In genomic region chr3:196192036-196193001, GRCh38 we compare ENCODE assay signal across 8 cellular contexts. TPM values are rescaled to one million over a fixed set of nuclear protein-coding genes. Genes with fewer than 3 reads are reported as not detected.
A peak's percentile ranks its signal among the peaks of the same experiment; 100 is the strongest.
DNase-seq lines count a peak whose midpoint lies in the region; ATAC-seq and TF ChIP-seq lines count a peak whose summit lies in the region.

No MANE protein-coding gene starts in this region.

- H3K4me2 ChIP-seq in DND-41 (ENCODE audit: insufficient read depth, low read length) (no peak overlapping the region), parathyroid adenoma (ENCODE audit: low read length) (no peak overlapping the region)

- no peak for TF ChIP-seq CTCF in DND-41 (IDR thresholded peaks at IDR 0.05; ENCODE audit: borderline replicate concordance, extremely low read depth, low read length, poor library complexity, severe bottlenecking)
- TF ChIP-seq CTCF in colonic mucosa (IDR thresholded peaks at IDR 0.05) = no peak
- TF ChIP-seq CTCF in parathyroid adenoma (IDR thresholded peaks at IDR 0.05) = no peak
- TF ChIP-seq CTCF in mesothelial cell of epicardium (IDR thresholded peaks at IDR 0.05; ENCODE audit: unreplicated experiment) = no peak

- no peak for DNase-seq in DND-41
- DNase-seq in SKM-1 treated with dmso at 0.1 percent for 144 hours (lab: John Stamatoyannopoulos, UW; ENCODE audit: unreplicated experiment) = peak; percentile 81
- DNase-seq in colonic mucosa = peak; percentile 73
- no peak for DNase-seq in A172 (ENCODE audit: low spot score)
- no peak for DNase-seq in mesothelial cell of epicardium (ENCODE audit: low spot score in 2 of 2, unreplicated experiment in 2 of 2)
- no peak for DNase-seq in effector CD8-positive, alpha-beta T cell (lab: John Stamatoyannopoulos, UW)

- H3K9ac ChIP-seq in DND-41 (ENCODE audit: low read depth, low read length) (no peak overlapping the region), colonic mucosa (ENCODE audit: low read depth in 2 of 2, low read length in 2 of 2) (peak overlapping the region; percentile 19 to 69), parathyroid adenoma (no peak overlapping the region)

- H3K4me1 ChIP-seq in DND-41 (ENCODE audit: insufficient read depth, low read length) (peaks cover 15% of the 10 kb centered on the region; the same call in 1 of the 2 replicates), colonic mucosa (peaks cover 13% of the 10 kb centered on the region), parathyroid adenoma (no peaks in the 10 kb centered on the region)

- H4K20me1 ChIP-seq in DND-41 (ENCODE audit: insufficient read depth, low read length) = no peaks in the 10 kb centered on the region

- no peaks in the 10 kb centered on the region for H3K36me3 Mint-ChIP-seq in mesothelial cell of epicardium

- no peaks in the 10 kb centered on the region for H3K9me3 ChIP-seq in DND-41 (ENCODE audit: insufficient read depth, low read length, severe bottlenecking)
- H3K9me3 ChIP-seq in colonic mucosa = no peaks in the 10 kb centered on the region
- no peaks in the 10 kb centered on the region for H3K9me3 ChIP-seq in parathyroid adenoma (ENCODE audit: control insufficient read depth, low read length)

- H3K4me3 ChIP-seq in DND-41 (ENCODE audit: low read depth in 1 of 2, low read length in 2 of 2) = no peak overlapping the region
- H3K4me3 ChIP-seq in colonic mucosa = no peak overlapping the region
- no peak overlapping the region for H3K4me3 ChIP-seq in parathyroid adenoma (ENCODE audit: low read depth, low read length)

- H3K27ac ChIP-seq in DND-41 (ENCODE audit: low read length) (peak overlapping the region; percentile 15; the same call in 1 of the 2 replicates), colonic mucosa (peak overlapping the region; percentile 58), parathyroid adenoma (no peak overlapping the region)

- no peaks in the 10 kb centered on the region for H3K9me3 Mint-ChIP-seq in mesothelial cell of epicardium

- H3K27ac Mint-ChIP-seq in mesothelial cell of epicardium = no peak overlapping the region

- H3K79me2 ChIP-seq in DND-41 (ENCODE audit: insufficient read depth, low read length) (no peaks in the 10 kb centered on the region), parathyroid adenoma (no peaks in the 10 kb centered on the region)

- H3K36me3 ChIP-seq in DND-41 (ENCODE audit: insufficient read depth, low read length) (no peaks in the 10 kb centered on the region), colonic mucosa (no peaks in the 10 kb centered on the region), parathyroid adenoma (ENCODE audit: control insufficient read depth, insufficient read depth, low read length) (no peaks in the 10 kb centered on the region)

- H3K27me3 ChIP-seq in DND-41 (ENCODE audit: insufficient read depth, low read length, poor library complexity) (no peaks in the 10 kb centered on the region), colonic mucosa (no peaks in the 10 kb centered on the region), parathyroid adenoma (ENCODE audit: control insufficient read depth, insufficient read depth, low read length) (no peaks in the 10 kb centered on the region)

- no peak overlapping the region for H2AFZ ChIP-seq in DND-41 (ENCODE audit: low read depth, low read length)
- peak overlapping the region; percentile 38 for H2AFZ ChIP-seq in parathyroid adenoma

- ATAC-seq in DND-41 (ENCODE audit: insufficient read depth, low read depth) (no peak), GM21737 (IDR thresholded peaks at IDR 0.05; ENCODE audit: unreplicated experiment) (peak; percentile 39)

- H3K27me3 Mint-ChIP-seq in mesothelial cell of epicardium (ENCODE audit: low read depth) = no peaks in the 10 kb centered on the region

- intact Hi-C loops in colonic mucosa (cut with DNase I) = no loop called here

- no peak overlapping the region for H3K4me3 Mint-ChIP-seq in mesothelial cell of epicardium

- peaks cover 7% of the 10 kb centered on the region for H3K4me1 Mint-ChIP-seq in mesothelial cell of epicardium

RNA-seq across cellular contexts. Expression of gene ZDHHC19, which starts 18.9 kb away (rescaled TPM):
- not detected for total RNA-seq in colonic mucosa
- total RNA-seq in A172 (2014; rRNA removed; shearing (Covaris generic)) = not detected in 2 replicates
- total RNA-seq in mesothelial cell of epicardium = 0.31 to 0.34 TPM in 2 of 3 replicates, not detected in the other

RNA-seq across cellular contexts. Expression of gene SLC51A, which starts 24.0 kb away (rescaled TPM):
- total RNA-seq in colonic mucosa = 10 to 100 TPM in 1 of 2 donors, 1 to 10 TPM in 1; 2.1 to 65.1 TPM
- total RNA-seq in A172 (2014; rRNA removed; shearing (Covaris generic)) = not detected in 2 replicates
- total RNA-seq in mesothelial cell of epicardium = 0.57 to 0.80 TPM in 2 of 3 replicates, not detected in the other

Comparison
In these comparisons a context has a peak if more than half of its experiments do, and no peak if none do; other contexts are left out.
1. DNase-seq: peak in SKM-1 treated with dmso at 0.1 percent for 144 hours (single experiment) and colonic mucosa (single experiment); none in DND-41 (single experiment), A172 (single experiment), mesothelial cell of epicardium (0 of 2) and effector CD8-positive, alpha-beta T cell (single experiment).
2. H3K9ac ChIP-seq: peak in colonic mucosa (2 of 2); none in DND-41 (single experiment) and parathyroid adenoma (single experiment).